In genomic region chr3:74343391-74343790, GRCh38 we compare ENCODE assay signal across 38 cellular contexts.
"Had no signal": no experiment of that assay in that cellular context is flagged by ENCODE, and none has a peak within 500 bp of the region (broad histone marks: within the 10 kb centered on the region; RNA-seq: fewer than 3 reads in every experiment).

No MANE protein-coding gene starts in this region.

- H3K4me3 ChIP-seq: adrenal gland, ascending aorta, body of pancreas, breast epithelium, cardiac muscle cell had no signal

- DNase-seq: activated effector memory CD4-positive, alpha-beta T cell treated with anti-CD3 and anti-CD28 coated beads, Interleukin-2, amount 50 U/mL, for 16 hours; activated effector memory CD4-positive, alpha-beta T cell treated with Interleukin-2 at 50 U/mL for 16 hours; activated gamma-delta T cell; activated gamma-delta T cell treated with Interleukin-2 at 50 U/mL for 16 hours; activated naive CD4-positive, alpha-beta T cell; activated naive CD4-positive, alpha-beta T cell treated with anti-CD3 and anti-CD28 coated beads for 36 hours; activated naive CD4-positive, alpha-beta T cell treated with anti-CD3 and anti-CD28 coated beads, Interleukin-2, amount 10 ng/mL, durations not matched to agents 7 days and 5 days; activated naive CD4-positive, alpha-beta T cell treated with anti-CD3 and anti-CD28 coated beads, Interleukin-2, amount 50 U/mL, for 16 hours; activated naive CD4-positive, alpha-beta T cell treated with Interleukin-2 at 50 U/mL for 16 hours; activated naive CD8-positive, alpha-beta T cell treated with anti-CD3 and anti-CD28 coated beads for 36 hours; activated naive CD8-positive, alpha-beta T cell treated with anti-CD3 and anti-CD28 coated beads, Interleukin-2, amount 10 ng/mL, durations not matched to agents 7 days and 5 days; activated naive CD8-positive, alpha-beta T cell treated with anti-CD3 and anti-CD28 coated beads, Interleukin-2, amount 50 U/mL, for 24 hours; activated T-cell treated with anti-CD3 and anti-CD28 coated beads, Interleukin-2, amount 50 U/mL, for 1 hour; activated T-cell treated with anti-CD3 and anti-CD28 coated beads, Interleukin-2, amount 50 U/mL, for 24 hours; activated T-cell treated with anti-CD3 and anti-CD28 coated beads, Interleukin-2, amount 50 U/mL, for 4 hours; activated T-cell treated with anti-CD3 and anti-CD28 coated beads, Interleukin-2, amount 50 U/mL, for 48 hours; activated T-cell treated with anti-CD3 and anti-CD28 coated beads, Interleukin-2, amount 50 U/mL, for 72 hours; adrenal gland; amniotic stem cell; amygdala; anterior cingulate cortex; aorta; body of pancreas; brain microvascular endothelial cell; caudate nucleus; central memory CD4-positive, alpha-beta T cell; cerebellar nuclear complex had no signal

- H3K36me3 ChIP-seq: adrenal gland, ascending aorta, brain microvascular endothelial cell, breast epithelium, cardiac muscle cell had no signal

- H3K9me3 ChIP-seq: adrenal gland, ascending aorta, body of pancreas, breast epithelium had no signal

- H3K27me3 ChIP-seq: adrenal gland, ascending aorta, body of pancreas, brain microvascular endothelial cell, breast epithelium, cardiac muscle cell had no signal

- H3K4me3 Mint-ChIP-seq: activated naive CD4-positive, alpha-beta T cell treated with anti-CD3 and anti-CD28 coated beads for 36 hours; activated naive CD4-positive, alpha-beta T cell treated with anti-CD3 and anti-CD28 coated beads, Interleukin-2, amount 10 ng/mL, durations not matched to agents 7 days and 5 days; activated naive CD4-positive, alpha-beta T cell treated with anti-CD3 and anti-CD28 coated beads, Interleukin-2, amount 50 U/mL, for 24 hours; activated naive CD8-positive, alpha-beta T cell; activated naive CD8-positive, alpha-beta T cell treated with anti-CD3 and anti-CD28 coated beads for 36 hours; activated naive CD8-positive, alpha-beta T cell treated with anti-CD3 and anti-CD28 coated beads, Interleukin-2, amount 10 ng/mL, durations not matched to agents 7 days and 5 days; activated naive CD8-positive, alpha-beta T cell treated with anti-CD3 and anti-CD28 coated beads, Interleukin-2, amount 50 U/mL, for 24 hours; activated T-cell treated with anti-CD3 and anti-CD28 coated beads, Interleukin-2, amount 50 U/mL, for 24 hours; activated T-cell treated with anti-CD3 and anti-CD28 coated beads, Interleukin-2, amount 50 U/mL, for 4 hours; activated T-cell treated with anti-CD3 and anti-CD28 coated beads, Interleukin-2, amount 50 U/mL, for 72 hours; activated T-helper 1 cell treated with anti-CD3 and anti-CD28 coated beads, Interleukin-12 subunit alpha, Interleukin-12 subunit beta, Interleukin-2, Interleukin-4 antibody, amounts not matched to agents 30 ng/mL and 10 ng/mL and 1 ng/mL, durations not matched to agents 14 hours and 24 hours and 36 hours; activated T-helper 17 cell treated with anti-CD3 and anti-CD28 coated beads, Interleukin-2, amount 50 U/mL, for 72 hours; brain; central memory CD8-positive, alpha-beta T cell had no signal

- H3K9me3 Mint-ChIP-seq: activated naive CD4-positive, alpha-beta T cell treated with anti-CD3 and anti-CD28 coated beads, Interleukin-2, amount 50 U/mL, for 24 hours; activated T-helper 1 cell treated with anti-CD3 and anti-CD28 coated beads, Interleukin-12 subunit alpha, Interleukin-12 subunit beta, Interleukin-2, Interleukin-4 antibody, amounts not matched to agents 30 ng/mL and 10 ng/mL and 1 ng/mL, durations not matched to agents 14 hours and 24 hours and 36 hours; brain had no signal

- ATAC-seq: activated naive CD4-positive, alpha-beta T cell treated with anti-CD3 and anti-CD28 coated beads, Interleukin-2, amount 50 U/mL, for 72 hours; activated naive CD8-positive, alpha-beta T cell treated with anti-CD3 and anti-CD28 coated beads, Interleukin-2, amount 50 U/mL, for 24 hours; activated T-cell treated with anti-CD3 and anti-CD28 coated beads, Interleukin-2, amount 50 U/mL, for 4 hours; activated T-cell treated with anti-CD3 and anti-CD28 coated beads, Interleukin-2, amount 50 U/mL, for 72 hours; activated T-helper 17 cell treated with anti-CD3 and anti-CD28 coated beads, Interleukin-2, amount 50 U/mL, for 72 hours; body of pancreas had no signal

- H3K4me1 ChIP-seq: adrenal gland, ascending aorta, body of pancreas, breast epithelium had no signal

- H3K27ac ChIP-seq: adrenal gland, ascending aorta, body of pancreas, brain microvascular endothelial cell, breast epithelium, cardiac muscle cell had no signal

- H3K27ac Mint-ChIP-seq: activated naive CD4-positive, alpha-beta T cell treated with anti-CD3 and anti-CD28 coated beads for 36 hours; activated naive CD4-positive, alpha-beta T cell treated with anti-CD3 and anti-CD28 coated beads, Interleukin-2, amount 10 ng/mL, durations not matched to agents 7 days and 5 days; activated naive CD4-positive, alpha-beta T cell treated with anti-CD3 and anti-CD28 coated beads, Interleukin-2, amount 50 U/mL, for 24 hours; activated naive CD4-positive, alpha-beta T cell treated with anti-CD3 and anti-CD28 coated beads, Interleukin-2, amount 50 U/mL, for 72 hours; activated naive CD8-positive, alpha-beta T cell; activated naive CD8-positive, alpha-beta T cell treated with anti-CD3 and anti-CD28 coated beads for 36 hours; activated naive CD8-positive, alpha-beta T cell treated with anti-CD3 and anti-CD28 coated beads, Interleukin-2, amount 10 ng/mL, durations not matched to agents 7 days and 5 days; activated naive CD8-positive, alpha-beta T cell treated with anti-CD3 and anti-CD28 coated beads, Interleukin-2, amount 50 U/mL, for 24 hours; activated T-cell treated with anti-CD3 and anti-CD28 coated beads, Interleukin-2, amount 50 U/mL, for 24 hours; activated T-cell treated with anti-CD3 and anti-CD28 coated beads, Interleukin-2, amount 50 U/mL, for 72 hours; activated T-helper 1 cell treated with anti-CD3 and anti-CD28 coated beads, Interleukin-12 subunit alpha, Interleukin-12 subunit beta, Interleukin-2, Interleukin-4 antibody, amounts not matched to agents 30 ng/mL and 10 ng/mL and 1 ng/mL, durations not matched to agents 14 hours and 24 hours and 36 hours; activated T-helper 17 cell treated with anti-CD3 and anti-CD28 coated beads, Interleukin-2, amount 50 U/mL, for 72 hours; activated T-helper 2 cell treated with anti-CD3 and anti-CD28 coated beads, Interferon-gamma antibody, Interleukin-2, Interleukin-4, amounts not matched to agents 10 μg/mL and 5 μg/mL and 100 μg/mL, durations not matched to agents 14 hours and 24 hours and 36 hours; brain had no signal

- H3K4me1 Mint-ChIP-seq: activated naive CD4-positive, alpha-beta T cell treated with anti-CD3 and anti-CD28 coated beads, Interleukin-2, amount 10 ng/mL, durations not matched to agents 7 days and 5 days; activated naive CD4-positive, alpha-beta T cell treated with anti-CD3 and anti-CD28 coated beads, Interleukin-2, amount 50 U/mL, for 24 hours; activated naive CD8-positive, alpha-beta T cell treated with anti-CD3 and anti-CD28 coated beads for 36 hours; activated naive CD8-positive, alpha-beta T cell treated with anti-CD3 and anti-CD28 coated beads, Interleukin-2, amount 10 ng/mL, durations not matched to agents 7 days and 5 days; activated naive CD8-positive, alpha-beta T cell treated with anti-CD3 and anti-CD28 coated beads, Interleukin-2, amount 50 U/mL, for 24 hours; activated T-helper 17 cell treated with anti-CD3 and anti-CD28 coated beads, Interleukin-2, amount 50 U/mL, for 72 hours; central memory CD8-positive, alpha-beta T cell had no signal

- H3K36me3 Mint-ChIP-seq: activated naive CD4-positive, alpha-beta T cell treated with anti-CD3 and anti-CD28 coated beads, Interleukin-2, amount 10 ng/mL, durations not matched to agents 7 days and 5 days; activated naive CD4-positive, alpha-beta T cell treated with anti-CD3 and anti-CD28 coated beads, Interleukin-2, amount 50 U/mL, for 24 hours; activated naive CD4-positive, alpha-beta T cell treated with anti-CD3 and anti-CD28 coated beads, Interleukin-2, amount 50 U/mL, for 72 hours; activated naive CD8-positive, alpha-beta T cell; activated naive CD8-positive, alpha-beta T cell treated with anti-CD3 and anti-CD28 coated beads for 36 hours; activated naive CD8-positive, alpha-beta T cell treated with anti-CD3 and anti-CD28 coated beads, Interleukin-2, amount 10 ng/mL, durations not matched to agents 7 days and 5 days; brain had no signal

- H3K27me3 Mint-ChIP-seq: activated naive CD4-positive, alpha-beta T cell treated with anti-CD3 and anti-CD28 coated beads, Interleukin-2, amount 10 ng/mL, durations not matched to agents 7 days and 5 days; activated naive CD4-positive, alpha-beta T cell treated with anti-CD3 and anti-CD28 coated beads, Interleukin-2, amount 50 U/mL, for 24 hours; activated naive CD8-positive, alpha-beta T cell; activated naive CD8-positive, alpha-beta T cell treated with anti-CD3 and anti-CD28 coated beads for 36 hours; activated naive CD8-positive, alpha-beta T cell treated with anti-CD3 and anti-CD28 coated beads, Interleukin-2, amount 10 ng/mL, durations not matched to agents 7 days and 5 days; activated naive CD8-positive, alpha-beta T cell treated with anti-CD3 and anti-CD28 coated beads, Interleukin-2, amount 50 U/mL, for 24 hours; activated T-cell treated with anti-CD3 and anti-CD28 coated beads, Interleukin-2, amount 50 U/mL, for 24 hours; activated T-helper 17 cell treated with anti-CD3 and anti-CD28 coated beads, Interleukin-2, amount 50 U/mL, for 72 hours; central memory CD8-positive, alpha-beta T cell had no signal
